In genomic region chr16:23174622-23175021, GRCh38 we compare ENCODE assay signal across 1 cellular context.
A peak's percentile ranks its signal among the peaks of the same experiment; 100 is the strongest.
TF ChIP-seq lines count a peak whose summit lies in the region.

No MANE protein-coding gene starts in this region.

TF ChIP-seq in HepG2, 621 proteins besides CTCF, POLR2A, EP300 and RAD21 (continued from another document and continues in another):
- TF ChIP-seq CSRNP1 (CRISPR knock-in tag; IDR thresholded peaks at IDR 0.05), result no peak
- TF ChIP-seq, protein P1, sequence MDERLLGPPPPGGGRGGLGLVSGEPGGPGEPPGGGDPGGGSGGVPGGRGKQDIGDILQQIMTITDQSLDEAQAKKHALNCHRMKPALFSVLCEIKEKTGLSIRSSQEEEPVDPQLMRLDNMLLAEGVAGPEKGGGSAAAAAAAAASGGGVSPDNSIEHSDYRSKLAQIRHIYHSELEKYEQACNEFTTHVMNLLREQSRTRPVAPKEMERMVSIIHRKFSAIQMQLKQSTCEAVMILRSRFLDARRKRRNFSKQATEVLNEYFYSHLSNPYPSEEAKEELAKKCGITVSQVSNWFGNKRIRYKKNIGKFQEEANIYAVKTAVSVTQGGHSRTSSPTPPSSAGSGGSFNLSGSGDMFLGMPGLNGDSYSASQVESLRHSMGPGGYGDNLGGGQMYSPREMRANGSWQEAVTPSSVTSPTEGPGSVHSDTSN (CRISPR knock-in tag; IDR thresholded peaks at IDR 0.05), result no peak
- TF ChIP-seq ZNF329 (CRISPR knock-in tag; IDR thresholded peaks at IDR 0.05; ENCODE audit: low read depth), result no peak
- TF ChIP-seq SP5 (CRISPR knock-in tag; IDR thresholded peaks at IDR 0.05; ENCODE audit: borderline replicate concordance, low read depth), result no peak
- no peak for TF ChIP-seq ELF4 (CRISPR knock-in tag; IDR thresholded peaks at IDR 0.05; ENCODE audit: borderline replicate concordance)
- TF ChIP-seq MAFF (IDR thresholded peaks at IDR 0.05; ENCODE audit: low read depth, low read length), result no peak
- TF ChIP-seq, protein P2, sequence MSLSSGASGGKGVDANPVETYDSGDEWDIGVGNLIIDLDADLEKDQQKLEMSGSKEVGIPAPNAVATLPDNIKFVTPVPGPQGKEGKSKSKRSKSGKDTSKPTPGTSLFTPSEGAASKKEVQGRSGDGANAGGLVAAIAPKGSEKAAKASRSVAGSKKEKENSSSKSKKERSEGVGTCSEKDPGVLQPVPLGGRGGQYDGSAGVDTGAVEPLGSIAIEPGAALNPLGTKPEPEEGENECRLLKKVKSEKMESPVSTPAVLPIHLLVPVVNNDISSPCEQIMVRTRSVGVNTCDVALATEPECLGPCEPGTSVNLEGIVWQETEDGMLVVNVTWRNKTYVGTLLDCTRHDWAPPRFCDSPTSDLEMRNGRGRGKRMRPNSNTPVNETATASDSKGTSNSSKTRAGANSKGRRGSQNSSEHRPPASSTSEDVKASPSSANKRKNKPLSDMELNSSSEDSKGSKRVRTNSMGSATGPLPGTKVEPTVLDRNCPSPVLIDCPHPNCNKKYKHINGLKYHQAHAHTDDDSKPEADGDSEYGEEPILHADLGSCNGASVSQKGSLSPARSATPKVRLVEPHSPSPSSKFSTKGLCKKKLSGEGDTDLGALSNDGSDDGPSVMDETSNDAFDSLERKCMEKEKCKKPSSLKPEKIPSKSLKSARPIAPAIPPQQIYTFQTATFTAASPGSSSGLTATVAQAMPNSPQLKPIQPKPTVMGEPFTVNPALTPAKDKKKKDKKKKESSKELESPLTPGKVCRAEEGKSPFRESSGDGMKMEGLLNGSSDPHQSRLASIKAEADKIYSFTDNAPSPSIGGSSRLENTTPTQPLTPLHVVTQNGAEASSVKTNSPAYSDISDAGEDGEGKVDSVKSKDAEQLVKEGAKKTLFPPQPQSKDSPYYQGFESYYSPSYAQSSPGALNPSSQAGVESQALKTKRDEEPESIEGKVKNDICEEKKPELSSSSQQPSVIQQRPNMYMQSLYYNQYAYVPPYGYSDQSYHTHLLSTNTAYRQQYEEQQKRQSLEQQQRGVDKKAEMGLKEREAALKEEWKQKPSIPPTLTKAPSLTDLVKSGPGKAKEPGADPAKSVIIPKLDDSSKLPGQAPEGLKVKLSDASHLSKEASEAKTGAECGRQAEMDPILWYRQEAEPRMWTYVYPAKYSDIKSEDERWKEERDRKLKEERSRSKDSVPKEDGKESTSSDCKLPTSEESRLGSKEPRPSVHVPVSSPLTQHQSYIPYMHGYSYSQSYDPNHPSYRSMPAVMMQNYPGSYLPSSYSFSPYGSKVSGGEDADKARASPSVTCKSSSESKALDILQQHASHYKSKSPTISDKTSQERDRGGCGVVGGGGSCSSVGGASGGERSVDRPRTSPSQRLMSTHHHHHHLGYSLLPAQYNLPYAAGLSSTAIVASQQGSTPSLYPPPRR (CRISPR knock-in tag; IDR thresholded peaks at IDR 0.05; ENCODE audit: borderline replicate concordance), result no peak
- no peak for TF ChIP-seq SRSF9 (IDR thresholded peaks at IDR 0.05; ENCODE audit: borderline replicate concordance, insufficient read depth, low read depth, low read length, poor library complexity, severe bottlenecking)
- TF ChIP-seq GABPB1 (CRISPR knock-in tag; IDR thresholded peaks at IDR 0.05), result no peak
- TF ChIP-seq, protein P3, sequence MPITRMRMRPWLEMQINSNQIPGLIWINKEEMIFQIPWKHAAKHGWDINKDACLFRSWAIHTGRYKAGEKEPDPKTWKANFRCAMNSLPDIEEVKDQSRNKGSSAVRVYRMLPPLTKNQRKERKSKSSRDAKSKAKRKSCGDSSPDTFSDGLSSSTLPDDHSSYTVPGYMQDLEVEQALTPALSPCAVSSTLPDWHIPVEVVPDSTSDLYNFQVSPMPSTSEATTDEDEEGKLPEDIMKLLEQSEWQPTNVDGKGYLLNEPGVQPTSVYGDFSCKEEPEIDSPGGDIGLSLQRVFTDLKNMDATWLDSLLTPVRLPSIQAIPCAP (CRISPR knock-in tag; IDR thresholded peaks at IDR 0.05; ENCODE audit: low read depth), result no peak
- TF ChIP-seq, protein P4, sequence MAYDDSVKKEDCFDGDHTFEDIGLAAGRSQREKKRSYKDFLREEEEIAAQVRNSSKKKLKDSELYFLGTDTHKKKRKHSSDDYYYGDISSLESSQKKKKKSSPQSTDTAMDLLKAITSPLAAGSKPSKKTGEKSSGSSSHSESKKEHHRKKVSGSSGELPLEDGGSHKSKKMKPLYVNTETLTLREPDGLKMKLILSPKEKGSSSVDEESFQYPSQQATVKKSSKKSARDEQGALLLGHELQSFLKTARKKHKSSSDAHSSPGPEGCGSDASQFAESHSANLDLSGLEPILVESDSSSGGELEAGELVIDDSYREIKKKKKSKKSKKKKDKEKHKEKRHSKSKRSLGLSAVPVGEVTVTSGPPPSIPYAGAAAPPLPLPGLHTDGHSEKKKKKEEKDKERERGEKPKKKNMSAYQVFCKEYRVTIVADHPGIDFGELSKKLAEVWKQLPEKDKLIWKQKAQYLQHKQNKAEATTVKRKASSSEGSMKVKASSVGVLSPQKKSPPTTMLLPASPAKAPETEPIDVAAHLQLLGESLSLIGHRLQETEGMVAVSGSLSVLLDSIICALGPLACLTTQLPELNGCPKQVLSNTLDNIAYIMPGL (CRISPR knock-in tag; IDR thresholded peaks at IDR 0.05; ENCODE audit: borderline replicate concordance in 1 of 2, low read depth in 1 of 2), result no peak
- no peak for TF ChIP-seq ASH2L (IDR thresholded peaks at IDR 0.05; ENCODE audit: insufficient read length, low read depth, low read length)
- no peak for TF ChIP-seq KLF9 (CRISPR knock-in tag; IDR thresholded peaks at IDR 0.05; ENCODE audit: low read depth)
- no peak for TF ChIP-seq MED13 (CRISPR knock-in tag; IDR thresholded peaks at IDR 0.05)
- TF ChIP-seq FOXM1 (CRISPR knock-in tag; IDR thresholded peaks at IDR 0.05), result no peak
- TF ChIP-seq THAP9 (CRISPR knock-in tag; IDR thresholded peaks at IDR 0.05; ENCODE audit: borderline replicate concordance), result no peak
- no peak for TF ChIP-seq THAP11 (CRISPR knock-in tag; IDR thresholded peaks at IDR 0.05)
- TF ChIP-seq SIN3B (IDR thresholded peaks at IDR 0.05; ENCODE audit: low read length), result no peak
- no peak for TF ChIP-seq MATR3 (CRISPR knock-in tag; IDR thresholded peaks at IDR 0.05)
- no peak for TF ChIP-seq FOXA3 (CRISPR knock-in tag; IDR thresholded peaks at IDR 0.05)
- peak; percentile 92 for TF ChIP-seq EHMT2 (IDR thresholded peaks at IDR 0.05; ENCODE audit: borderline replicate concordance, low read depth, low read length)
- no peak for TF ChIP-seq ZNF788 (CRISPR knock-in tag; IDR thresholded peaks at IDR 0.05; ENCODE audit: borderline replicate concordance)
- TF ChIP-seq, protein P5, sequence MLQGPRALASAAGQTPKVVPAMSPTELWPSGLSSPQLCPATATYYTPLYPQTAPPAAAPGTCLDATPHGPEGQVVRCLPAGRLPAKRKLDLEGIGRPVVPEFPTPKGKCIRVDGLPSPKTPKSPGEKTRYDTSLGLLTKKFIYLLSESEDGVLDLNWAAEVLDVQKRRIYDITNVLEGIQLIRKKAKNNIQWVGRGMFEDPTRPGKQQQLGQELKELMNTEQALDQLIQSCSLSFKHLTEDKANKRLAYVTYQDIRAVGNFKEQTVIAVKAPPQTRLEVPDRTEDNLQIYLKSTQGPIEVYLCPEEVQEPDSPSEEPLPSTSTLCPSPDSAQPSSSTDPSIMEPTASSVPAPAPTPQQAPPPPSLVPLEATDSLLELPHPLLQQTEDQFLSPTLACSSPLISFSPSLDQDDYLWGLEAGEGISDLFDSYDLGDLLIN (CRISPR knock-in tag; IDR thresholded peaks at IDR 0.05; ENCODE audit: borderline replicate concordance), result no peak
- TF ChIP-seq ERF (CRISPR knock-in tag; IDR thresholded peaks at IDR 0.05), result peak; percentile 68; the same call in 1 of the 2 replicates
- no peak for TF ChIP-seq MBD4 (IDR thresholded peaks at IDR 0.05; ENCODE audit: borderline replicate concordance, low read length)
- TF ChIP-seq HOXA5 (CRISPR knock-in tag; IDR thresholded peaks at IDR 0.05), result no peak
- TF ChIP-seq TAF15 (IDR thresholded peaks at IDR 0.05; ENCODE audit: low read depth, low read length, poor library complexity, severe bottlenecking), result no peak
- TF ChIP-seq, protein P6, sequence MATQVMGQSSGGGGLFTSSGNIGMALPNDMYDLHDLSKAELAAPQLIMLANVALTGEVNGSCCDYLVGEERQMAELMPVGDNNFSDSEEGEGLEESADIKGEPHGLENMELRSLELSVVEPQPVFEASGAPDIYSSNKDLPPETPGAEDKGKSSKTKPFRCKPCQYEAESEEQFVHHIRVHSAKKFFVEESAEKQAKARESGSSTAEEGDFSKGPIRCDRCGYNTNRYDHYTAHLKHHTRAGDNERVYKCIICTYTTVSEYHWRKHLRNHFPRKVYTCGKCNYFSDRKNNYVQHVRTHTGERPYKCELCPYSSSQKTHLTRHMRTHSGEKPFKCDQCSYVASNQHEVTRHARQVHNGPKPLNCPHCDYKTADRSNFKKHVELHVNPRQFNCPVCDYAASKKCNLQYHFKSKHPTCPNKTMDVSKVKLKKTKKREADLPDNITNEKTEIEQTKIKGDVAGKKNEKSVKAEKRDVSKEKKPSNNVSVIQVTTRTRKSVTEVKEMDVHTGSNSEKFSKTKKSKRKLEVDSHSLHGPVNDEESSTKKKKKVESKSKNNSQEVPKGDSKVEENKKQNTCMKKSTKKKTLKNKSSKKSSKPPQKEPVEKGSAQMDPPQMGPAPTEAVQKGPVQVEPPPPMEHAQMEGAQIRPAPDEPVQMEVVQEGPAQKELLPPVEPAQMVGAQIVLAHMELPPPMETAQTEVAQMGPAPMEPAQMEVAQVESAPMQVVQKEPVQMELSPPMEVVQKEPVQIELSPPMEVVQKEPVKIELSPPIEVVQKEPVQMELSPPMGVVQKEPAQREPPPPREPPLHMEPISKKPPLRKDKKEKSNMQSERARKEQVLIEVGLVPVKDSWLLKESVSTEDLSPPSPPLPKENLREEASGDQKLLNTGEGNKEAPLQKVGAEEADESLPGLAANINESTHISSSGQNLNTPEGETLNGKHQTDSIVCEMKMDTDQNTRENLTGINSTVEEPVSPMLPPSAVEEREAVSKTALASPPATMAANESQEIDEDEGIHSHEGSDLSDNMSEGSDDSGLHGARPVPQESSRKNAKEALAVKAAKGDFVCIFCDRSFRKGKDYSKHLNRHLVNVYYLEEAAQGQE (IDR thresholded peaks at IDR 0.05; ENCODE audit: borderline replicate concordance in 1 of 2, low read depth in 1 of 2, low read length in 2 of 2), result peak; percentile 71 to 98
- TF ChIP-seq BRCA1 (CRISPR knock-in tag; IDR thresholded peaks at IDR 0.05), result no peak
- no peak for TF ChIP-seq ZNF607 (CRISPR knock-in tag; IDR thresholded peaks at IDR 0.05; ENCODE audit: borderline replicate concordance)
- TF ChIP-seq ZNF652 (CRISPR knock-in tag; IDR thresholded peaks at IDR 0.05; ENCODE audit: borderline replicate concordance, low read depth), result no peak
- TF ChIP-seq TBL1XR1 (IDR thresholded peaks at IDR 0.05; ENCODE audit: borderline replicate concordance, low read length, partially characterized antibody), result no peak
- TF ChIP-seq, protein P7, sequence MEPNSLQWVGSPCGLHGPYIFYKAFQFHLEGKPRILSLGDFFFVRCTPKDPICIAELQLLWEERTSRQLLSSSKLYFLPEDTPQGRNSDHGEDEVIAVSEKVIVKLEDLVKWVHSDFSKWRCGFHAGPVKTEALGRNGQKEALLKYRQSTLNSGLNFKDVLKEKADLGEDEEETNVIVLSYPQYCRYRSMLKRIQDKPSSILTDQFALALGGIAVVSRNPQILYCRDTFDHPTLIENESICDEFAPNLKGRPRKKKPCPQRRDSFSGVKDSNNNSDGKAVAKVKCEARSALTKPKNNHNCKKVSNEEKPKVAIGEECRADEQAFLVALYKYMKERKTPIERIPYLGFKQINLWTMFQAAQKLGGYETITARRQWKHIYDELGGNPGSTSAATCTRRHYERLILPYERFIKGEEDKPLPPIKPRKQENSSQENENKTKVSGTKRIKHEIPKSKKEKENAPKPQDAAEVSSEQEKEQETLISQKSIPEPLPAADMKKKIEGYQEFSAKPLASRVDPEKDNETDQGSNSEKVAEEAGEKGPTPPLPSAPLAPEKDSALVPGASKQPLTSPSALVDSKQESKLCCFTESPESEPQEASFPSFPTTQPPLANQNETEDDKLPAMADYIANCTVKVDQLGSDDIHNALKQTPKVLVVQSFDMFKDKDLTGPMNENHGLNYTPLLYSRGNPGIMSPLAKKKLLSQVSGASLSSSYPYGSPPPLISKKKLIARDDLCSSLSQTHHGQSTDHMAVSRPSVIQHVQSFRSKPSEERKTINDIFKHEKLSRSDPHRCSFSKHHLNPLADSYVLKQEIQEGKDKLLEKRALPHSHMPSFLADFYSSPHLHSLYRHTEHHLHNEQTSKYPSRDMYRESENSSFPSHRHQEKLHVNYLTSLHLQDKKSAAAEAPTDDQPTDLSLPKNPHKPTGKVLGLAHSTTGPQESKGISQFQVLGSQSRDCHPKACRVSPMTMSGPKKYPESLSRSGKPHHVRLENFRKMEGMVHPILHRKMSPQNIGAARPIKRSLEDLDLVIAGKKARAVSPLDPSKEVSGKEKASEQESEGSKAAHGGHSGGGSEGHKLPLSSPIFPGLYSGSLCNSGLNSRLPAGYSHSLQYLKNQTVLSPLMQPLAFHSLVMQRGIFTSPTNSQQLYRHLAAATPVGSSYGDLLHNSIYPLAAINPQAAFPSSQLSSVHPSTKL (CRISPR knock-in tag; IDR thresholded peaks at IDR 0.05), result no peak
- no peak for TF ChIP-seq DMAP1 (CRISPR knock-in tag; IDR thresholded peaks at IDR 0.05)
